ENCODE assay signal across 1 cellular context in the genomic region with DNA sequence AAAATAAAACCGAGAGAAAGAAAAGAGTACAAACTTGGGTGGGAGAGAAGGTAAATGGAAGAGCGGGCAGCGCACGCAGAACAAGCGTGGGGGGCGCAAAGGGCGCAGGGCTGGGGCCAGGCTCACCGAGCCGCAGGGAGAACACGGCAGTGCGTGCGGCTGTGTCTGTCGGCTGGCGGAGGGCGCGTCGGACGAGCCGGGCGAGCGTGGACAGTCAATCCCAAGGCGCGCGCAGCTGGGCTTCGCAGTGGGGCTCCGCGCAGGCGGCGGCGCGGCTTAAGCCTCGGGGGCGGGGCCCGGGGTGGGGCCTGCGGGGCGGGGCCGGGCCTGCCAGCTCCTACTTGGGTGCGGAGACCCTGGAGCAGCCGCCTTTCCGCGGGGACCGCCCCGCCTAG.
TF ChIP-seq lines count a peak whose summit lies in the region.

Gene UCP2, minus strand, starts transcription at position 249 of the 395 bp plus-strand sequence. CDS start 4,465 bp downstream, outside the sequence.

TF ChIP-seq in HEK293, 187 proteins besides CTCF, POLR2A, EP300 and RAD21 (continued from another document and continues in another):
- TF ChIP-seq, protein P1, sequence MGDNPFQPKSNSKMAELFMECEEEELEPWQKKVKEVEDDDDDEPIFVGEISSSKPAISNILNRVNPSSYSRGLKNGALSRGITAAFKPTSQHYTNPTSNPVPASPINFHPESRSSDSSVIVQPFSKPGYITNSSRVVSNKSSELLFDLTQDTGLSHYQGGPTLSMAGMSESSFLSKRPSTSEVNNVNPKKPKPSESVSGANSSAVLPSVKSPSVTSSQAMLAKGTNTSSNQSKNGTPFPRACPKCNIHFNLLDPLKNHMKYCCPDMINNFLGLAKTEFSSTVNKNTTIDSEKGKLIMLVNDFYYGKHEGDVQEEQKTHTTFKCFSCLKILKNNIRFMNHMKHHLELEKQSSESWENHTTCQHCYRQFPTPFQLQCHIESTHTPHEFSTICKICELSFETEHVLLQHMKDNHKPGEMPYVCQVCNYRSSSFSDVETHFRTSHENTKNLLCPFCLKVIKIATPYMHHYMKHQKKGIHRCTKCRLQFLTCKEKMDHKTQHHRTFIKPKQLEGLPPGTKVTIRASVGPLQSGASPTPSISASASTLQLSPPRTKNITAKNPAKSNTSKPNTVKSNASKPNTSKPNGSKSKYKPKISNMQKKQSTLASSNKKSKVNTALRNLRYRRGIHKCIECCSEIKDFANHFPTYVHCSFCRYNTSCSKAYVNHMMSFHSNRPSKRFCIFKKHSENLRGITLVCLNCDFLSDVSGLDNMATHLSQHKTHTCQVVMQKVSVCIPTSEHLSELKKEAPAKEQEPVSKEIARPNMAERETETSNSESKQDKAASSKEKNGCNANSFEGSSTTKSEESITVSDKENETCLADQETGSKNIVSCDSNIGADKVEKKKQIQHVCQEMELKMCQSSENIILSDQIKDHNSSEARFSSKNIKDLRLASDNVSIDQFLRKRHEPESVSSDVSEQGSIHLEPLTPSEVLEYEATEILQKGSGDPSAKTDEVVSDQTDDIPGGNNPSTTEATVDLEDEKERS (tag by site-specific recombination; IDR thresholded peaks at IDR 0.05), result no peak
- TF ChIP-seq ZNF585B (tag by site-specific recombination; IDR thresholded peaks at IDR 0.05) (no peak), KLF17 (tag by site-specific recombination; IDR thresholded peaks at IDR 0.05) (no peak), ZNF555 (tag by site-specific recombination; conservative IDR thresholded peaks at IDR 0.05) (no peak), ZFP41 (tag by site-specific recombination; IDR thresholded peaks at IDR 0.05; ENCODE audit: borderline replicate concordance) (no peak), ZNF629 (tag by site-specific recombination; IDR thresholded peaks at IDR 0.05) (no peak), ZNF707 (tag by site-specific recombination; IDR thresholded peaks at IDR 0.05) (no peak), ZBTB49 (tag by site-specific recombination; IDR thresholded peaks at IDR 0.05; ENCODE audit: low read depth) (no peak), SETDB1 (IDR thresholded peaks at IDR 0.05; ENCODE audit: insufficient read length, low read length) (no peak), ZIC2 (tag by site-specific recombination; IDR thresholded peaks at IDR 0.05) (peak; percentile 10), FEZF1 (tag by site-specific recombination; IDR thresholded peaks at IDR 0.05) (no peak), ZNF580 (tag by site-specific recombination; IDR thresholded peaks at IDR 0.05) (no peak), ZNF530 (tag by site-specific recombination; IDR thresholded peaks at IDR 0.05; ENCODE audit: low read depth) (no peak), ZNF335 (tag by site-specific recombination; conservative IDR thresholded peaks at IDR 0.05) (peak; percentile 95), ZNF133 (tag by site-specific recombination; IDR thresholded peaks at IDR 0.05) (no peak), ZNF501 (tag by site-specific recombination; IDR thresholded peaks at IDR 0.05) (no peak), ZNF518A (tag by site-specific recombination; conservative IDR thresholded peaks at IDR 0.05; ENCODE audit: low read depth) (no peak), SCRT1 (tag by site-specific recombination; IDR thresholded peaks at IDR 0.05; ENCODE audit: borderline replicate concordance) (no peak), ZSCAN30 (tag by site-specific recombination; IDR thresholded peaks at IDR 0.05) (no peak), ZNF18 (tag by site-specific recombination; IDR thresholded peaks at IDR 0.05) (no peak), YY2 (tag by site-specific recombination; IDR thresholded peaks at IDR 0.05) (no peak)
- TF ChIP-seq, protein P2, sequence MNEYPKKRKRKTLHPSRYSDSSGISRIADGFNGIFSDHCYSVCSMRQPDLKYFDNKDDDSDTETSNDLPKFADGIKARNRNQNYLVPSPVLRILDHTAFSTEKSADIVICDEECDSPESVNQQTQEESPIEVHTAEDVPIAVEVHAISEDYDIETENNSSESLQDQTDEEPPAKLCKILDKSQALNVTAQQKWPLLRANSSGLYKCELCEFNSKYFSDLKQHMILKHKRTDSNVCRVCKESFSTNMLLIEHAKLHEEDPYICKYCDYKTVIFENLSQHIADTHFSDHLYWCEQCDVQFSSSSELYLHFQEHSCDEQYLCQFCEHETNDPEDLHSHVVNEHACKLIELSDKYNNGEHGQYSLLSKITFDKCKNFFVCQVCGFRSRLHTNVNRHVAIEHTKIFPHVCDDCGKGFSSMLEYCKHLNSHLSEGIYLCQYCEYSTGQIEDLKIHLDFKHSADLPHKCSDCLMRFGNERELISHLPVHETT (tag by site-specific recombination; IDR thresholded peaks at IDR 0.05), result no peak
- TF ChIP-seq, protein P3, sequence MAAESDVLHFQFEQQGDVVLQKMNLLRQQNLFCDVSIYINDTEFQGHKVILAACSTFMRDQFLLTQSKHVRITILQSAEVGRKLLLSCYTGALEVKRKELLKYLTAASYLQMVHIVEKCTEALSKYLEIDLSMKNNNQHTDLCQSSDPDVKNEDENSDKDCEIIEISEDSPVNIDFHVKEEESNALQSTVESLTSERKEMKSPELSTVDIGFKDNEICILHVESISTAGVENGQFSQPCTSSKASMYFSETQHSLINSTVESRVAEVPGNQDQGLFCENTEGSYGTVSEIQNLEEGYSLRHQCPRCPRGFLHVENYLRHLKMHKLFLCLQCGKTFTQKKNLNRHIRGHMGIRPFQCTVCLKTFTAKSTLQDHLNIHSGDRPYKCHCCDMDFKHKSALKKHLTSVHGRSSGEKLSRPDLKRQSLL (tag by site-specific recombination; IDR thresholded peaks at IDR 0.05), result no peak
- TF ChIP-seq, protein P4, sequence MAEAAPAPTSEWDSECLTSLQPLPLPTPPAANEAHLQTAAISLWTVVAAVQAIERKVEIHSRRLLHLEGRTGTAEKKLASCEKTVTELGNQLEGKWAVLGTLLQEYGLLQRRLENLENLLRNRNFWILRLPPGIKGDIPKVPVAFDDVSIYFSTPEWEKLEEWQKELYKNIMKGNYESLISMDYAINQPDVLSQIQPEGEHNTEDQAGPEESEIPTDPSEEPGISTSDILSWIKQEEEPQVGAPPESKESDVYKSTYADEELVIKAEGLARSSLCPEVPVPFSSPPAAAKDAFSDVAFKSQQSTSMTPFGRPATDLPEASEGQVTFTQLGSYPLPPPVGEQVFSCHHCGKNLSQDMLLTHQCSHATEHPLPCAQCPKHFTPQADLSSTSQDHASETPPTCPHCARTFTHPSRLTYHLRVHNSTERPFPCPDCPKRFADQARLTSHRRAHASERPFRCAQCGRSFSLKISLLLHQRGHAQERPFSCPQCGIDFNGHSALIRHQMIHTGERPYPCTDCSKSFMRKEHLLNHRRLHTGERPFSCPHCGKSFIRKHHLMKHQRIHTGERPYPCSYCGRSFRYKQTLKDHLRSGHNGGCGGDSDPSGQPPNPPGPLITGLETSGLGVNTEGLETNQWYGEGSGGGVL (tag by site-specific recombination; IDR thresholded peaks at IDR 0.05), result no peak
- TF ChIP-seq, protein P5, sequence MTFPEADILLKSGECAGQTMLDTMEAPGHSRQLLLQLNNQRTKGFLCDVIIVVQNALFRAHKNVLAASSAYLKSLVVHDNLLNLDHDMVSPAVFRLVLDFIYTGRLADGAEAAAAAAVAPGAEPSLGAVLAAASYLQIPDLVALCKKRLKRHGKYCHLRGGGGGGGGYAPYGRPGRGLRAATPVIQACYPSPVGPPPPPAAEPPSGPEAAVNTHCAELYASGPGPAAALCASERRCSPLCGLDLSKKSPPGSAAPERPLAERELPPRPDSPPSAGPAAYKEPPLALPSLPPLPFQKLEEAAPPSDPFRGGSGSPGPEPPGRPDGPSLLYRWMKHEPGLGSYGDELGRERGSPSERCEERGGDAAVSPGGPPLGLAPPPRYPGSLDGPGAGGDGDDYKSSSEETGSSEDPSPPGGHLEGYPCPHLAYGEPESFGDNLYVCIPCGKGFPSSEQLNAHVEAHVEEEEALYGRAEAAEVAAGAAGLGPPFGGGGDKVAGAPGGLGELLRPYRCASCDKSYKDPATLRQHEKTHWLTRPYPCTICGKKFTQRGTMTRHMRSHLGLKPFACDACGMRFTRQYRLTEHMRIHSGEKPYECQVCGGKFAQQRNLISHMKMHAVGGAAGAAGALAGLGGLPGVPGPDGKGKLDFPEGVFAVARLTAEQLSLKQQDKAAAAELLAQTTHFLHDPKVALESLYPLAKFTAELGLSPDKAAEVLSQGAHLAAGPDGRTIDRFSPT (tag by site-specific recombination; IDR thresholded peaks at IDR 0.05), result no peak
